In genomic region chr17:43337684-43338428, GRCh38 we compare ENCODE assay signal across 24 cellular contexts.
"Had no signal": no experiment of that assay in that cellular context is flagged by ENCODE, and none has a peak within 500 bp of the region (broad histone marks: within the 10 kb centered on the region; RNA-seq: fewer than 3 reads in every experiment).

No MANE protein-coding gene starts in this region.

- H3K4me3 Mint-ChIP-seq: activated CD4-positive, alpha-beta T cell treated with anti-CD3 and anti-CD28 coated beads, Interleukin-2, amount 10 ng/mL, durations not matched to agents 7 days and 5 days; activated CD8-positive, alpha-beta T cell treated with anti-CD3 and anti-CD28 coated beads, Interleukin-2, amount 10 ng/mL, durations not matched to agents 7 days and 5 days; activated naive CD8-positive, alpha-beta T cell; activated T-helper 1 cell treated with anti-CD3 and anti-CD28 coated beads, Interleukin-12 subunit alpha, Interleukin-12 subunit beta, Interleukin-2, Interleukin-4 antibody, amounts not matched to agents 30 ng/mL and 10 ng/mL and 1 ng/mL, durations not matched to agents 14 hours and 24 hours and 36 hours; natural killer cell treated with Interleukin-12 subunit alpha and Interleukin-12 subunit beta and Interleukin-15 and Interleukin-18, amount 100 ng/mL, for 72 hours had no signal

- H3K27me3 Mint-ChIP-seq: activated CD4-positive, alpha-beta T cell treated with anti-CD3 and anti-CD28 coated beads, Interleukin-2, amount 10 ng/mL, durations not matched to agents 7 days and 5 days; activated naive CD8-positive, alpha-beta T cell had no signal

- H3K4me3 ChIP-seq: adrenal gland, ascending aorta, esophagus muscularis mucosa, gastrocnemius medialis, ovary, psoas muscle, right atrium auricular region, spleen, tibial artery had no signal

- H3K9me3 Mint-ChIP-seq: activated CD4-positive, alpha-beta T cell treated with anti-CD3 and anti-CD28 coated beads, Interleukin-2, amount 10 ng/mL, durations not matched to agents 7 days and 5 days; activated T-helper 1 cell treated with anti-CD3 and anti-CD28 coated beads, Interleukin-12 subunit alpha, Interleukin-12 subunit beta, Interleukin-2, Interleukin-4 antibody, amounts not matched to agents 30 ng/mL and 10 ng/mL and 1 ng/mL, durations not matched to agents 14 hours and 24 hours and 36 hours; natural killer cell treated with Interleukin-12 subunit alpha and Interleukin-12 subunit beta and Interleukin-15 and Interleukin-18, amount 100 ng/mL, for 72 hours had no signal

- H3K27me3 ChIP-seq: adrenal gland, ascending aorta, brain microvascular endothelial cell, esophagus muscularis mucosa, gastrocnemius medialis, ovary, right atrium auricular region, spleen, tibial artery had no signal

- H3K36me3 ChIP-seq: adrenal gland, ascending aorta, brain microvascular endothelial cell, esophagus muscularis mucosa, gastrocnemius medialis, ovary, right atrium auricular region, spleen, tibial artery had no signal

- ATAC-seq: activated CD8-positive, alpha-beta T cell treated with anti-CD3 and anti-CD28 coated beads, Interleukin-2, amount 10 ng/mL, durations not matched to agents 7 days and 5 days; gastrocnemius medialis; left ventricle myocardium superior; natural killer cell treated with Interleukin-12 subunit alpha and Interleukin-12 subunit beta and Interleukin-15 and Interleukin-18, amount 100 ng/mL, for 72 hours; psoas muscle; stimulated activated naive CD8-positive, alpha-beta T cell treated with anti-CD3 and anti-CD28 coated beads, Interleukin-15, Interleukin-2, amounts not matched to agents 100 U/mL and 50 U/mL, for 24 hours had no signal

- DNase-seq: activated CD4-positive, alpha-beta T cell treated with anti-CD3 and anti-CD28 coated beads, Interleukin-2, amount 10 ng/mL, durations not matched to agents 7 days and 5 days; activated CD4-positive, CD25-positive, alpha-beta regulatory T cell treated with anti-CD3 and anti-CD28 coated beads, Interleukin-2, amount 50 U/mL, for 72 hours; activated CD8-positive, alpha-beta T cell treated with anti-CD3 and anti-CD28 coated beads, Interleukin-2, amount 10 ng/mL, durations not matched to agents 7 days and 5 days; activated gamma-delta T cell treated with Interleukin-2 at 50 U/mL for 16 hours; adrenal gland; brain microvascular endothelial cell; central memory CD4-positive, alpha-beta T cell; effector CD4-positive, alpha-beta T cell; gastrocnemius medialis; hippocampal formation; left ventricle myocardium superior; mammary epithelial cell; ovary; psoas muscle; spleen; stimulated activated CD4-positive, alpha-beta T cell treated with anti-CD3 and anti-CD28 coated beads, Interleukin-4, amount 100 ng/mL, for 1 hour; stimulated activated naive CD8-positive, alpha-beta T cell treated with anti-CD3 and anti-CD28 coated beads, Interleukin-15, Interleukin-2, amounts not matched to agents 100 U/mL and 50 U/mL, for 24 hours; tibial artery had no signal

- H3K27ac ChIP-seq: adrenal gland, ascending aorta, brain microvascular endothelial cell, esophagus muscularis mucosa, gastrocnemius medialis, ovary, psoas muscle, right atrium auricular region, spleen, tibial artery had no signal

- H3K27ac Mint-ChIP-seq: activated CD4-positive, alpha-beta T cell treated with anti-CD3 and anti-CD28 coated beads, Interleukin-2, amount 10 ng/mL, durations not matched to agents 7 days and 5 days; activated CD8-positive, alpha-beta T cell treated with anti-CD3 and anti-CD28 coated beads, Interleukin-2, amount 10 ng/mL, durations not matched to agents 7 days and 5 days; activated naive CD8-positive, alpha-beta T cell; activated T-helper 1 cell treated with anti-CD3 and anti-CD28 coated beads, Interleukin-12 subunit alpha, Interleukin-12 subunit beta, Interleukin-2, Interleukin-4 antibody, amounts not matched to agents 30 ng/mL and 10 ng/mL and 1 ng/mL, durations not matched to agents 14 hours and 24 hours and 36 hours; natural killer cell treated with Interleukin-12 subunit alpha and Interleukin-12 subunit beta and Interleukin-15 and Interleukin-18, amount 100 ng/mL, for 72 hours had no signal

- H3K9me3 ChIP-seq: adrenal gland, ascending aorta, esophagus muscularis mucosa, gastrocnemius medialis, ovary, psoas muscle, right atrium auricular region, spleen, tibial artery had no signal

- H3K36me3 Mint-ChIP-seq: activated naive CD8-positive, alpha-beta T cell; natural killer cell treated with Interleukin-12 subunit alpha and Interleukin-12 subunit beta and Interleukin-15 and Interleukin-18, amount 100 ng/mL, for 72 hours had no signal
